ENCODE assay signal across 9 cellular contexts in genomic region chr3:108090066-108090700, GRCh38. TPM values are rescaled to one million over a fixed set of nuclear protein-coding genes. Genes with fewer than 3 reads are reported as not detected.
A peak's percentile ranks its signal among the peaks of the same experiment; 100 is the strongest.
DNase-seq lines count a peak whose midpoint lies in the region; ATAC-seq, FAIRE-seq and TF ChIP-seq lines count a peak whose summit lies in the region.
"Had no signal": no experiment of that assay in that cellular context is flagged by ENCODE, and none has a peak within 500 bp of the region (broad histone marks: within the 10 kb centered on the region; RNA-seq: fewer than 3 reads in every experiment).

No MANE protein-coding gene starts in this region.

- TSS peak; percentile 31 for BruUV-seq in mammary epithelial cell (replicated peaks; lab: Mats Ljungman, UMichigan)

- H3K36me3 ChIP-seq in CD4-positive, alpha-beta memory T cell (ENCODE audit: insufficient read depth, low read length), result peaks cover 2% of the 10 kb centered on the region
- peaks cover 30% of the 10 kb centered on the region for H3K36me3 ChIP-seq in KOPT-K1 (ENCODE audit: insufficient read depth, low read length)
- H3K36me3 ChIP-seq in mammary epithelial cell (ENCODE audit: insufficient read depth, low read length), result no peaks in the 10 kb centered on the region
- no peaks in the 10 kb centered on the region for H3K36me3 ChIP-seq in kidney (ENCODE audit: control insufficient read depth in 1 of 2, insufficient read depth in 2 of 2, low read length in 2 of 2)

- POLR2A ChIA-PET in CD4-positive, alpha-beta memory T cell (lab: Charles Lee; ENCODE audit: partially characterized antibody), result interaction anchor here (0.6 to 21.0 kb wide), 19 partner anchors 10 to 566 kb away, joined by 3 to 531 read pairs (median 4); partner anchors contain the start of gene IFT57

- peaks cover 0 to 1% of the 10 kb centered on the region in 2 donors for H3K27me3 Mint-ChIP-seq in CD4-positive, alpha-beta memory T cell

- H3K9ac ChIP-seq in mammary epithelial cell (ENCODE audit: insufficient read depth, low read length) (peak overlapping the region; percentile 90), kidney (ENCODE audit: low read length in 2 of 2) (peak overlapping the region; percentile 80 to 92)

- H3K9me3 Mint-ChIP-seq in CD4-positive, alpha-beta memory T cell, result peaks cover 0 to 3% (median 0%) of the 10 kb centered on the region in 8 donors

- H3K79me2 ChIP-seq in mammary epithelial cell (ENCODE audit: insufficient read depth, low read length), result peaks cover 52% of the 10 kb centered on the region

- DNase-seq in CD4-positive, alpha-beta memory T cell, result peak; percentile 71 to 86 (median 78)
- peak; percentile 62 for DNase-seq in mammary epithelial cell
- no peak for DNase-seq in kidney
- DNase-seq in stimulated activated CD4-positive, alpha-beta T cell treated with anti-CD3 and anti-CD28 coated beads, Interleukin-12 subunit alpha, Interleukin-12 subunit beta, amount 100 ng/mL, for 48 hours (ENCODE audit: low read depth in 2 of 3, low spot score in 1 of 3), result peak; percentile 26 to 43 (median 43)

- WGBS in mammary epithelial cell (ENCODE audit: low coverage, missing lambda C conversion rate), result 0% methylated on average over 15 of the region's 29 CpGs

- dilution Hi-C loops in mammary epithelial cell (cut with HindIII; ENCODE audit: low sequenced_read_pairs), result no loop called here

- no peak for FAIRE-seq in kidney (lab: Jason Lieb, UNC)
- FAIRE-seq: TTC549 had no signal

- H3K4me3 Mint-ChIP-seq in CD4-positive, alpha-beta memory T cell, result peak overlapping the region in 7 of 8 donors; percentile 98 to 100 (median 98)

- H3K4me3 ChIP-seq in CD4-positive, alpha-beta memory T cell (ENCODE audit: low read length in 2 of 2), result peak overlapping the region; percentile 71 to 82
- H3K4me3 ChIP-seq in WI38 (ENCODE audit: low read depth, low read length) (peak overlapping the region; percentile 95), mammary epithelial cell (replicated peaks in 1 of 3; ENCODE audit: insufficient read depth in 1 of 3, low read depth in 2 of 3, low read length in 3 of 3) (peak overlapping the region; percentile 83 to 99 (median 84)), kidney (ENCODE audit: low read length in 2 of 2) (peak overlapping the region; percentile 96)

- ATAC-seq in GM21515 (IDR thresholded peaks at IDR 0.05; ENCODE audit: unreplicated experiment) (peak; percentile 27), HG03108 (IDR thresholded peaks at IDR 0.05; ENCODE audit: unreplicated experiment) (no peak)

- intact Hi-C loops in CD4-positive, alpha-beta memory T cell (cut with micrococcal nuclease), result loop anchor here (5.0 to 10.0 kb wide), 4 partner anchors 33 to 565 kb away; partner anchors contain the start of gene BBX
- intact Hi-C loops in mammary epithelial cell (cut with micrococcal nuclease) (loop anchor here (1.0 to 5.0 kb wide), 4 partner anchors 83 to 162 kb away; partner anchors contain the start of gene IFT57), kidney (cut with DNase I) (no loop called here)

- in situ Hi-C loops in mammary epithelial cell (cut with MboI; ENCODE audit: low sequenced_read_pairs in 2 of 2), result no loop called here

- H3K36me3 Mint-ChIP-seq in CD4-positive, alpha-beta memory T cell, result peaks cover 0 to 13% of the 10 kb centered on the region in 2 donors

- TF ChIP-seq CTCF in WI38 (IDR thresholded peaks at IDR 0.05; ENCODE audit: low read depth, low read length) (no peak), mammary epithelial cell (conservative IDR thresholded peaks at IDR 0.05 in 1 of 2, IDR thresholded peaks at IDR 0.05 in 1 of 2; ENCODE audit: extremely low read depth in 1 of 2, insufficient read depth in 1 of 2, low read depth in 1 of 2, low read length in 2 of 2) (no peak), kidney (IDR thresholded peaks at IDR 0.05; ENCODE audit: borderline replicate concordance, extremely low read depth, insufficient read depth) (no peak)

- no peaks in the 10 kb centered on the region for H4K20me1 ChIP-seq in mammary epithelial cell (ENCODE audit: insufficient read depth, low read length)

- peak overlapping the region; percentile 98 to 100 (median 99) for H3K27ac Mint-ChIP-seq in CD4-positive, alpha-beta memory T cell

- H3K27me3 ChIP-seq in CD4-positive, alpha-beta memory T cell (ENCODE audit: insufficient read depth, low read length), result no peaks in the 10 kb centered on the region
- H3K27me3 ChIP-seq in mammary epithelial cell (ENCODE audit: insufficient read depth, low read length), result no peaks in the 10 kb centered on the region

- H3K4me1 ChIP-seq in CD4-positive, alpha-beta memory T cell (ENCODE audit: insufficient read depth, low read length), result peaks cover 59% of the 10 kb centered on the region
- H3K4me1 ChIP-seq in mammary epithelial cell (ENCODE audit: insufficient read depth, low read length) (peaks cover 9% of the 10 kb centered on the region), kidney (ENCODE audit: control insufficient read depth in 1 of 2, insufficient read depth in 1 of 2, low read depth in 1 of 2, low read length in 2 of 2) (peaks cover 0 to 2% of the 10 kb centered on the region in 2 donors)

- CTCF ChIA-PET in CD4-positive, alpha-beta memory T cell (lab: Charles Lee; ENCODE audit: partially characterized antibody), result interaction anchor here (0.5 to 1.7 kb wide), 9 partner anchors 15 to 165 kb away, joined by 3 to 5 read pairs (median 3); no protein-coding TSS in a partner anchor
- CTCF ChIA-PET in mammary epithelial cell (lab: Charles Lee; ENCODE audit: low non-redundant PET), result no interaction called here

- no peaks in the 10 kb centered on the region for H3K9me3 ChIP-seq in CD4-positive, alpha-beta memory T cell (ENCODE audit: control insufficient read depth in 1 of 2, low read length in 2 of 2)
- no peaks in the 10 kb centered on the region for H3K9me3 ChIP-seq in KOPT-K1 (ENCODE audit: insufficient read depth, low read length, poor library complexity, severe bottlenecking)
- H3K9me3 ChIP-seq in mammary epithelial cell (replicated peaks; ENCODE audit: insufficient read depth, low read length), result no peaks in the 10 kb centered on the region
- H3K9me3 ChIP-seq in kidney (ENCODE audit: control insufficient read depth in 1 of 2, low read length in 2 of 2), result no peaks in the 10 kb centered on the region

- H3K4me2 ChIP-seq in mammary epithelial cell (ENCODE audit: insufficient read depth, low read depth, low read length), result peak overlapping the region; percentile 99

- H3K4me1 Mint-ChIP-seq in CD4-positive, alpha-beta memory T cell, result peaks cover 32 to 51% (median 38%) of the 10 kb centered on the region in 4 donors

- H3K27ac ChIP-seq in CD4-positive, alpha-beta memory T cell (ENCODE audit: low read depth, low read length), result peak overlapping the region; percentile 96
- H3K27ac ChIP-seq in KOPT-K1 (ENCODE audit: low read depth, low read length, poor library complexity, severe bottlenecking) (peak overlapping the region; percentile 97), mammary epithelial cell (ENCODE audit: insufficient read depth, low read depth, low read length) (peak overlapping the region; percentile 65), kidney (ENCODE audit: low read depth in 2 of 2, low read length in 2 of 2) (peak overlapping the region; percentile 72 to 89)

- H2AFZ ChIP-seq in mammary epithelial cell (ENCODE audit: low read depth, low read length), result peak overlapping the region; percentile 99

RNA-seq across cellular contexts. Expression of gene CD47, which starts 0.6 kb away (rescaled TPM):
- 100 to 1,000 TPM; 224 to 226 TPM for total RNA-seq in CD4-positive, alpha-beta memory T cell
- polyA plus RNA-seq in CD4-positive, alpha-beta memory T cell, result 100 to 1,000 TPM; 281 to 288 TPM
- total RNA-seq in mammary epithelial cell (10 to 100 TPM; 65.0 to 68.5 TPM), kidney (104 TPM)
- polyA plus RNA-seq in mammary epithelial cell (34.4 TPM), kidney (ENCODE audit: insufficient read depth, low read depth, low replicate concordance) (61.7 TPM)
- polyA minus RNA-seq in mammary epithelial cell, result 34.3 TPM
